1 cellular context compared by ENCODE assay signal in genomic region chr1:162847839-162848453, GRCh38.
TF ChIP-seq lines count a peak whose summit lies in the region.

No MANE protein-coding gene starts in this region.

TF ChIP-seq in WTC11, 78 proteins besides CTCF, POLR2A, EP300 and RAD21 (continued from another document):
- TF ChIP-seq GABPB1 (CRISPR knock-in tag; IDR thresholded peaks at IDR 0.05): no peak
- no peak for TF ChIP-seq ZBTB43 (CRISPR knock-in tag; IDR thresholded peaks at IDR 0.05)
- TF ChIP-seq ARID4B (CRISPR knock-in tag; IDR thresholded peaks at IDR 0.05; ENCODE audit: borderline replicate concordance): no peak
- no peak for TF ChIP-seq STAT6 (CRISPR knock-in tag; conservative IDR thresholded peaks at IDR 0.05; ENCODE audit: low read depth)
- no peak for TF ChIP-seq NR3C1 (CRISPR knock-in tag; conservative IDR thresholded peaks at IDR 0.05; ENCODE audit: low read depth)
- no peak for TF ChIP-seq TCF7 (CRISPR knock-in tag; IDR thresholded peaks at IDR 0.05; ENCODE audit: low read depth)
- no peak for TF ChIP-seq ZNF532 (CRISPR knock-in tag; IDR thresholded peaks at IDR 0.05; ENCODE audit: borderline replicate concordance)
- TF ChIP-seq ERG (CRISPR knock-in tag; IDR thresholded peaks at IDR 0.05): no peak
- TF ChIP-seq ZNF423 (CRISPR knock-in tag; IDR thresholded peaks at IDR 0.05): no peak
- TF ChIP-seq PRRX2 (CRISPR knock-in tag; IDR thresholded peaks at IDR 0.05): no peak
